ENCODE assay signal across 16 cellular contexts in the genomic region with DNA sequence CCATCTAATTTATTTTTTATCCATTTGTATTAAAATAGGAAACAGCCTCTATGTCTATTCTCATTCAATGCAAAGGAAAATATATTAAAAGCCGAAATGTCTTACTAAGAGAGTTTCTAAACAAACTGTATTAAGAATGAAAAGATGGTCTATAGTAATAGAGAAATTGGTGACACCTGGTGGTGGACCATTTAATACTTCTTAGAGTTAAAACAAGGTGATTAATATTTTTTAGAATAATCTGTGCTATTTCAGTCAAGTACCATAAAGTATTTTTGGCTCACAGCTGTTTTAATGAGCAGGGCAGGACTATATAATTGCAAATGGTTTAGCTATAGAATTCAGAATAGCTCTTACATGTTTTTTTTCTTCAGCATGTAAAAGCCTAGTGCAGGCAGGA. TPM values are rescaled to one million over a fixed set of nuclear protein-coding genes. Genes with fewer than 3 reads are reported as not detected.
DNase-seq lines count a peak whose midpoint lies in the region; ATAC-seq and TF ChIP-seq lines count a peak whose summit lies in the region.
"Had no signal": no experiment of that assay in that cellular context is flagged by ENCODE, and none has a peak within 500 bp of the region (broad histone marks: within the 10 kb centered on the region; RNA-seq: fewer than 3 reads in every experiment).

No MANE protein-coding gene starts in this region.

- DNase-seq in left ventricle myocardium inferior, result no peak
- no peak for DNase-seq in heart right ventricle
- DNase-seq in OCI-LY7 (ENCODE audit: low spot score), result peak; percentile 7
- no peak for DNase-seq in endothelial cell (ENCODE audit: low spot score)
- no peak for DNase-seq in posterior cingulate gyrus
- no peak for DNase-seq in left lung
- DNase-seq in esophagus squamous epithelium (lab: John Stamatoyannopoulos, UW), result no peak
- DNase-seq: activated CD4-positive, CD25-positive, alpha-beta regulatory T cell; activated T-cell treated with anti-CD3 and anti-CD28 coated beads, Interleukin-2, amount 50 U/mL, for 1 hour; aorta; SJCRH30; spleen; uterus had no signal

- CTCF ChIA-PET in OCI-LY7 (lab: Charles Lee; ENCODE audit: unreplicated experiment), result no interaction called here

- H3K27ac ChIP-seq in left ventricle myocardium inferior (replicated peaks) (no peak overlapping the region), heart right ventricle (no peak overlapping the region), OCI-LY7 (ENCODE audit: low read depth, low read length, poor library complexity, severe bottlenecking) (no peak overlapping the region), left lung (no peak overlapping the region), esophagus squamous epithelium (no peak overlapping the region)
- H3K27ac ChIP-seq: SJCRH30, spleen, uterus had no signal

- ATAC-seq in heart right ventricle (no peak), left lung (no peak), GM21367 (IDR thresholded peaks at IDR 0.05; ENCODE audit: unreplicated experiment) (no peak)

- H3K27me3 ChIP-seq in left ventricle myocardium inferior (ENCODE audit: low read depth) (no peaks in the 10 kb centered on the region), heart right ventricle (no peaks in the 10 kb centered on the region), left lung (no peaks in the 10 kb centered on the region), esophagus squamous epithelium (peaks cover 0 to 9% (median 0%) of the 10 kb centered on the region in 4 donors)
- H3K27me3 ChIP-seq: SJCRH30, uterus had no signal

- no peaks in the 10 kb centered on the region for H3K27me3 Mint-ChIP-seq in endothelial cell (ENCODE audit: unreplicated experiment)

- TF ChIP-seq POLR2A in esophagus squamous epithelium (IDR thresholded peaks at IDR 0.05), result no peak

- H3K36me3 Mint-ChIP-seq in endothelial cell (ENCODE audit: low read depth, unreplicated experiment), result no peaks in the 10 kb centered on the region

- POLR2A ChIA-PET in OCI-LY7 (lab: Charles Lee), result interaction anchor here (0.5 kb wide), 1 partner anchor 492 kb away, joined by 3 read pairs; no protein-coding TSS in a partner anchor

- H3K9me2 ChIP-seq in OCI-LY7 (ENCODE audit: insufficient read depth, low read length), result no peaks in the 10 kb centered on the region

- TF ChIP-seq CTCF in left ventricle myocardium inferior (IDR thresholded peaks at IDR 0.05; ENCODE audit: borderline replicate concordance) (peak; percentile 38), heart right ventricle (IDR thresholded peaks at IDR 0.05) (peak in 4 of 9 donors; percentile 30 to 47 (median 34)), OCI-LY7 (conservative IDR thresholded peaks at IDR 0.05; ENCODE audit: low read length) (peak; percentile 70), endothelial cell (IDR thresholded peaks at IDR 0.05; ENCODE audit: unreplicated experiment) (peak; percentile 42), left lung (IDR thresholded peaks at IDR 0.05) (no peak), esophagus squamous epithelium (IDR thresholded peaks at IDR 0.05) (peak in 1 of 6 experiments; percentile 32)

- no peak overlapping the region for H3K4me2 ChIP-seq in OCI-LY7 (ENCODE audit: low read length)

- intact Hi-C loops in left ventricle myocardium inferior (cut with micrococcal nuclease) (no loop called here), heart right ventricle (cut with DNase I) (loop anchor here in 5 of 10 donors (5.0 to 10.0 kb wide), 2 partner anchors 709 to 712 kb away; no protein-coding TSS in a partner anchor), OCI-LY7 (cut with micrococcal nuclease; ENCODE audit: unreplicated experiment) (loop anchor here (10.0 kb wide), 1 partner anchor 709 kb away; no protein-coding TSS in a partner anchor), posterior cingulate gyrus (cut with DNase I) (no loop called here), left lung (cut with DNase I) (no loop called here), esophagus squamous epithelium (cut with DNase I) (no loop called here)

- H3K9me3 Mint-ChIP-seq in endothelial cell (ENCODE audit: unreplicated experiment), result no peaks in the 10 kb centered on the region

- H3K9me3 ChIP-seq in left ventricle myocardium inferior (replicated peaks), result no peaks in the 10 kb centered on the region
- H3K9me3 ChIP-seq in heart right ventricle, result no peaks in the 10 kb centered on the region
- H3K9me3 ChIP-seq in OCI-LY7 (ENCODE audit: low read length), result no peaks in the 10 kb centered on the region
- H3K9me3 ChIP-seq in left lung, result no peaks in the 10 kb centered on the region
- no peaks in the 10 kb centered on the region for H3K9me3 ChIP-seq in esophagus squamous epithelium
- H3K9me3 ChIP-seq: SJCRH30, spleen, uterus had no signal

- peaks cover 2% of the 10 kb centered on the region for H3K4me1 ChIP-seq in left ventricle myocardium inferior
- H3K4me1 ChIP-seq in heart right ventricle, result peaks cover 0 to 11% (median 0%) of the 10 kb centered on the region in 9 donors
- H3K4me1 ChIP-seq in OCI-LY7 (ENCODE audit: insufficient read depth, low read length, poor library complexity, severe bottlenecking), result no peaks in the 10 kb centered on the region
- no peaks in the 10 kb centered on the region for H3K4me1 ChIP-seq in left lung
- no peaks in the 10 kb centered on the region for H3K4me1 ChIP-seq in esophagus squamous epithelium
- H3K4me1 ChIP-seq: SJCRH30, spleen, uterus had no signal

- 72 to 77% methylated on average over 1 of the region's 1 CpG for WGBS in heart right ventricle, 2 donors
- 50 to 52% methylated on average over 1 of the region's 1 CpG for WGBS in esophagus squamous epithelium, 2 donors

- no TSS peak for BruUV-seq in OCI-LY7 (replicated peaks; lab: Mats Ljungman, UMichigan)

- H3K4me3 ChIP-seq in left ventricle myocardium inferior (no peak overlapping the region), heart right ventricle (no peak overlapping the region), OCI-LY7 (ENCODE audit: low read depth, low read length, poor library complexity, severe bottlenecking) (no peak overlapping the region), left lung (no peak overlapping the region), esophagus squamous epithelium (no peak overlapping the region)
- H3K4me3 ChIP-seq: SJCRH30, spleen, uterus had no signal

- H3K36me3 ChIP-seq in left ventricle myocardium inferior, result no peaks in the 10 kb centered on the region
- no peaks in the 10 kb centered on the region for H3K36me3 ChIP-seq in heart right ventricle
- H3K36me3 ChIP-seq in OCI-LY7 (ENCODE audit: insufficient read depth, low read length), result no peaks in the 10 kb centered on the region
- H3K36me3 ChIP-seq in left lung, result no peaks in the 10 kb centered on the region
- H3K36me3 ChIP-seq in esophagus squamous epithelium, result no peaks in the 10 kb centered on the region
- H3K36me3 ChIP-seq: SJCRH30, spleen, uterus had no signal

- no peaks in the 10 kb centered on the region for H3K79me2 ChIP-seq in OCI-LY7 (ENCODE audit: insufficient read depth, low read depth, low read length)

- H3K4me3 Mint-ChIP-seq in endothelial cell (ENCODE audit: unreplicated experiment), result no peak overlapping the region

- no peaks in the 10 kb centered on the region for H4K20me1 ChIP-seq in OCI-LY7 (ENCODE audit: insufficient read depth, low read length)

- no peaks in the 10 kb centered on the region for H3K4me1 Mint-ChIP-seq in endothelial cell (ENCODE audit: unreplicated experiment)

- no peak overlapping the region for H2AFZ ChIP-seq in OCI-LY7 (ENCODE audit: low read length)

- H3K27ac Mint-ChIP-seq in endothelial cell (ENCODE audit: unreplicated experiment), result no peak overlapping the region

RNA-seq across cellular contexts. Expression of gene SYNPR, which starts 55.7 kb away (rescaled TPM):
- total RNA-seq in left ventricle myocardium inferior (0.93 TPM), heart right ventricle (under 1 TPM in 4 of 10 donors, not detected in 6; 0.42 to 0.71 (median 0.43) TPM), OCI-LY7 (2022) (not detected in 2 replicates), endothelial cell (ENCODE audit: unreplicated experiment) (not detected), left lung (not detected), esophagus squamous epithelium (not detected)
- polyA plus RNA-seq in heart right ventricle, result under 1 TPM in 1 of 2 donors, not detected in 1; 0.01 TPM
- not detected in 2 replicates for total RNA-seq in OCI-LY7 (2014; rRNA removed; shearing (Covaris generic))
- total RNA-seq: aorta, epithelial cell of proximal tubule, myocyte, SJCRH30, spleen had no signal
- polyA plus RNA-seq: aorta, spleen had no signal

Comparison
In these comparisons a context has a peak if more than half of its experiments do, and no peak if none do; other contexts are left out.
1. CTCF ChIP-seq: peak in left ventricle myocardium inferior (single experiment), OCI-LY7 (single experiment) and endothelial cell (single experiment); none in left lung (0 of 2).